Comparison of ENCODE assay signal across 14 cellular contexts in genomic region chr6:118319890-118320289, GRCh38.
DNase-seq lines count a peak whose midpoint lies in the region; ATAC-seq, FAIRE-seq and TF ChIP-seq lines count a peak whose summit lies in the region.
"Had no signal": no experiment of that assay in that cellular context is flagged by ENCODE, and none has a peak within 500 bp of the region (broad histone marks: within the 10 kb centered on the region; RNA-seq: fewer than 3 reads in every experiment).

No MANE protein-coding gene starts in this region.

- TF ChIP-seq POLR2A in HepG2 (IDR thresholded peaks at IDR 0.05; ENCODE audit: insufficient read depth in 1 of 2, low read depth in 2 of 2, low read length in 2 of 2): no peak
- no peak for TF ChIP-seq POLR2A in vagina (IDR thresholded peaks at IDR 0.05)

- CTCF ChIA-PET in PC-3 (lab: Charles Lee): no interaction called here
- CTCF ChIA-PET in HepG2 (lab: Yijun Ruan, JAX; ENCODE audit: low intra/inter-chr PET ratio, low total read pairs): no interaction called here

- no peaks in the 10 kb centered on the region for H3K36me3 ChIP-seq in PC-3 (ENCODE audit: low read depth, low read length)
- H3K36me3 ChIP-seq in HepG2 (replicated peaks in 1 of 2; ENCODE audit: control insufficient read depth in 1 of 2, insufficient read depth in 2 of 2, low read length in 2 of 2): no peaks in the 10 kb centered on the region
- no peaks in the 10 kb centered on the region for H3K36me3 ChIP-seq in vagina
- H3K36me3 ChIP-seq: adrenal gland, neutrophil, Peyer's patch, suprapubic skin had no signal

- no peaks in the 10 kb centered on the region for H3K4me1 ChIP-seq in PC-3 (ENCODE audit: insufficient read depth, low read length)
- H3K4me1 ChIP-seq in HepG2 (ENCODE audit: insufficient read depth, low read length): no peaks in the 10 kb centered on the region
- H3K4me1 ChIP-seq in vagina: peaks cover 7% of the 10 kb centered on the region
- H3K4me1 ChIP-seq: Peyer's patch had no signal

- TF ChIP-seq EP300 in HepG2 (IDR thresholded peaks at IDR 0.05; ENCODE audit: low read depth in 2 of 2, low read length in 2 of 2) (no peak), HepG2 (CRISPR knock-in tag; IDR thresholded peaks at IDR 0.05; ENCODE audit: borderline replicate concordance) (no peak)

- H3K4me3 ChIP-seq in PC-3 (ENCODE audit: low read length) (no peak overlapping the region), HepG2 (replicated peaks in 1 of 3; ENCODE audit: insufficient read depth in 1 of 3, low read depth in 2 of 3, low read length in 3 of 3) (no peak overlapping the region), vagina (no peak overlapping the region)
- H3K4me3 ChIP-seq: adrenal gland, Peyer's patch, suprapubic skin had no signal

- FAIRE-seq in HepG2 (lab: Jason Lieb, UNC): no peak

- H3K27ac ChIP-seq in PC-3 (ENCODE audit: low read length) (no peak overlapping the region), HepG2 (ENCODE audit: extremely low read length, insufficient read depth, low read length) (no peak overlapping the region), vagina (peak overlapping the region; percentile 56)
- H3K27ac ChIP-seq: adrenal gland, neutrophil, suprapubic skin had no signal

- H3F3A ChIP-seq in PC-3 (ENCODE audit: low read length, unreplicated experiment): no peaks in the 10 kb centered on the region

- no peak overlapping the region for H2AFZ ChIP-seq in PC-3 (ENCODE audit: low read length)
- H2AFZ ChIP-seq in HepG2 (ENCODE audit: low read length): no peak overlapping the region

- no peaks in the 10 kb centered on the region for H3K9me3 ChIP-seq in PC-3 (ENCODE audit: low read length)
- no peaks in the 10 kb centered on the region for H3K9me3 ChIP-seq in HepG2 (ENCODE audit: low read length)
- H3K9me3 ChIP-seq in vagina: no peaks in the 10 kb centered on the region
- H3K9me3 ChIP-seq: adrenal gland, neutrophil, Peyer's patch, suprapubic skin had no signal

- WGBS in HepG2 (ENCODE audit: low lambda C conversion rate): 0% methylated on average over 3 of the region's 3 CpGs

- H3K4me2 ChIP-seq in PC-3 (ENCODE audit: low read length) (no peak overlapping the region), HepG2 (ENCODE audit: low read depth, low read length) (no peak overlapping the region)

- POLR2A ChIA-PET in PC-3 (lab: Charles Lee; ENCODE audit: unreplicated experiment): no interaction called here
- POLR2A ChIA-PET in HepG2 (lab: Yijun Ruan, JAX): no interaction called here

- ATAC-seq in PC-3 (peak; percentile 46; the same call in 1 of the 2 replicates), HepG2 (peak; percentile 75)
- no peak for ATAC-seq in activated CD4-positive, CD25-positive, alpha-beta regulatory T cell treated with anti-CD3 and anti-CD28 coated beads, Interleukin-2, amount 50 U/mL, for 24 hours

- BruUV-seq in PC-3 (replicated peaks; lab: Mats Ljungman, UMichigan): no TSS peak
- BruUV-seq in HepG2 (replicated peaks; lab: Mats Ljungman, UMichigan): no TSS peak

- H4K20me1 ChIP-seq in PC-3 (ENCODE audit: low read length): no peaks in the 10 kb centered on the region
- H4K20me1 ChIP-seq in HepG2 (ENCODE audit: insufficient read depth, low read length): no peaks in the 10 kb centered on the region

- H3K9ac ChIP-seq in PC-3 (ENCODE audit: low read length) (no peak overlapping the region), HepG2 (ENCODE audit: insufficient read depth, low read depth, low read length) (no peak overlapping the region)

- TF ChIP-seq CTCF in PC-3 (conservative IDR thresholded peaks at IDR 0.05; ENCODE audit: low read depth, low read length) (no peak), HepG2 (CRISPR knock-in tag; IDR thresholded peaks at IDR 0.05) (peak; percentile 39), vagina (IDR thresholded peaks at IDR 0.05) (no peak)

- no peaks in the 10 kb centered on the region for H3K79me2 ChIP-seq in PC-3 (ENCODE audit: low read length)
- no peaks in the 10 kb centered on the region for H3K79me2 ChIP-seq in HepG2 (ENCODE audit: insufficient read depth, low read length)

- intact Hi-C loops in PC-3 (cut with micrococcal nuclease): no loop called here
- intact Hi-C loops in HepG2 (cut with micrococcal nuclease; ENCODE audit: unreplicated experiment): no loop called here
- intact Hi-C loops in vagina (cut with DNase I): no loop called here

- H3K27me3 ChIP-seq in PC-3 (ENCODE audit: low read length): no peaks in the 10 kb centered on the region
- H3K27me3 ChIP-seq in HepG2 (ENCODE audit: control insufficient read depth in 1 of 2, insufficient read depth in 2 of 2, low read length in 2 of 2): no peaks in the 10 kb centered on the region
- H3K27me3 ChIP-seq in vagina: no peaks in the 10 kb centered on the region
- H3K27me3 ChIP-seq: adrenal gland, neutrophil, Peyer's patch, suprapubic skin had no signal

- DNase-seq in NCI-H82 (lab: John Stamatoyannopoulos, UW) (peak; percentile 9), NCI-H82 treated with DMSO at 0.1 percent for 48 hours (lab: John Stamatoyannopoulos, UW; ENCODE audit: unreplicated experiment) (no peak), PC-3 (no peak), HepG2 (ENCODE audit: low spot score) (no peak), vagina (ENCODE audit: extremely low spot score in 2 of 2) (no peak), NAMALWA (ENCODE audit: low spot score) (no peak)
- DNase-seq in activated CD4-positive, alpha-beta T cell treated with anti-CD3 and anti-CD28 coated beads, Interleukin-2, amount 50 U/mL, for 48 hours: no peak
- DNase-seq: activated CD4-positive, alpha-beta T cell treated with anti-CD3 and anti-CD28 coated beads for 48 hours; adrenal gland; KG1; Peyer's patch had no signal

- H3K9me2 ChIP-seq in PC-3 (replicated peaks; ENCODE audit: low read length): no peaks in the 10 kb centered on the region

- in situ Hi-C loops in HepG2 (cut with HindIII; ENCODE audit: extremely low pct_ligation_motif_present, low pct_unique_long_range_greater_than_20kb): no loop called here

- TF ChIP-seq RAD21 in HepG2 (CRISPR knock-in tag; IDR thresholded peaks at IDR 0.05): no peak

TF ChIP-seq in HepG2, 621 proteins besides CTCF, POLR2A, EP300 and RAD21:
- TF ChIP-seq CEBPG (CRISPR knock-in tag; IDR thresholded peaks at IDR 0.05): peak; percentile 22; the same call in 1 of the 2 replicates
- TF ChIP-seq, protein P1, sequence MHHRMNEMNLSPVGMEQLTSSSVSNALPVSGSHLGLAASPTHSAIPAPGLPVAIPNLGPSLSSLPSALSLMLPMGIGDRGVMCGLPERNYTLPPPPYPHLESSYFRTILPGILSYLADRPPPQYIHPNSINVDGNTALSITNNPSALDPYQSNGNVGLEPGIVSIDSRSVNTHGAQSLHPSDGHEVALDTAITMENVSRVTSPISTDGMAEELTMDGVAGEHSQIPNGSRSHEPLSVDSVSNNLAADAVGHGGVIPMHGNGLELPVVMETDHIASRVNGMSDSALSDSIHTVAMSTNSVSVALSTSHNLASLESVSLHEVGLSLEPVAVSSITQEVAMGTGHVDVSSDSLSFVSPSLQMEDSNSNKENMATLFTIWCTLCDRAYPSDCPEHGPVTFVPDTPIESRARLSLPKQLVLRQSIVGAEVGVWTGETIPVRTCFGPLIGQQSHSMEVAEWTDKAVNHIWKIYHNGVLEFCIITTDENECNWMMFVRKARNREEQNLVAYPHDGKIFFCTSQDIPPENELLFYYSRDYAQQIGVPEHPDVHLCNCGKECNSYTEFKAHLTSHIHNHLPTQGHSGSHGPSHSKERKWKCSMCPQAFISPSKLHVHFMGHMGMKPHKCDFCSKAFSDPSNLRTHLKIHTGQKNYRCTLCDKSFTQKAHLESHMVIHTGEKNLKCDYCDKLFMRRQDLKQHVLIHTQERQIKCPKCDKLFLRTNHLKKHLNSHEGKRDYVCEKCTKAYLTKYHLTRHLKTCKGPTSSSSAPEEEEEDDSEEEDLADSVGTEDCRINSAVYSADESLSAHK (CRISPR knock-in tag; IDR thresholded peaks at IDR 0.05; ENCODE audit: borderline replicate concordance): no peak
- no peak for TF ChIP-seq ZNF780A (CRISPR knock-in tag; IDR thresholded peaks at IDR 0.05)
- no peak for TF ChIP-seq PAXIP1 (CRISPR knock-in tag; conservative IDR thresholded peaks at IDR 0.05)

Comparison
In these comparisons a context has a peak if more than half of its experiments do, and no peak if none do; other contexts are left out.
1. ATAC-seq: peak in PC-3 (single experiment) and HepG2 (single experiment); none in activated CD4-positive, CD25-positive, alpha-beta regulatory T cell treated with anti-CD3 and anti-CD28 coated beads, Interleukin-2, amount 50 U/mL, for 24 hours (0 of 2).